1 cellular context compared by ENCODE assay signal in the genomic region with DNA sequence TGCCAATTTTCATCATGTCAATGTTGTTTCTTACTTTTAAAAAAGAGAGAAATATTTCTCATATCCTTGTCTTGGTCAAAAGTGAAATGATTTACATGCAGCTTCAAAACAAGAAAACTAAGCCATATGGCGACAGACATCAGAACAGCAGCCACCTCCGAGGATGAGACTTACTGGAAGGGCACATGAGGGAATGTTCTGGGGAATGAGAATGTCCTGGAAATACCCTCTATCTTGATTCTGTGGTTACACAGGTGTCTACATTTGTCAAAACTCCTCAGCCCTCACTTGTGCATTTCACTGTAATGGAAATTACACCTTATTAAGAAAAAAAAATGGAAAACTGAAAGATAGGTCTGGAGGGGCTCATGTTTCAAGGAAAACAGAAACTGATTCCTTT.
TF ChIP-seq lines count a peak whose summit lies in the region.

No MANE protein-coding gene starts in this region.

TF ChIP-seq in IMR-90, 13 proteins besides CTCF, POLR2A, EP300 and RAD21:
- TF ChIP-seq, protein P1, sequence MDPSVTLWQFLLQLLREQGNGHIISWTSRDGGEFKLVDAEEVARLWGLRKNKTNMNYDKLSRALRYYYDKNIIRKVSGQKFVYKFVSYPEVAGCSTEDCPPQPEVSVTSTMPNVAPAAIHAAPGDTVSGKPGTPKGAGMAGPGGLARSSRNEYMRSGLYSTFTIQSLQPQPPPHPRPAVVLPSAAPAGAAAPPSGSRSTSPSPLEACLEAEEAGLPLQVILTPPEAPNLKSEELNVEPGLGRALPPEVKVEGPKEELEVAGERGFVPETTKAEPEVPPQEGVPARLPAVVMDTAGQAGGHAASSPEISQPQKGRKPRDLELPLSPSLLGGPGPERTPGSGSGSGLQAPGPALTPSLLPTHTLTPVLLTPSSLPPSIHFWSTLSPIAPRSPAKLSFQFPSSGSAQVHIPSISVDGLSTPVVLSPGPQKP (IDR thresholded peaks at IDR 0.05; ENCODE audit: borderline replicate concordance, low read depth, low read length), result no peak
- no peak for TF ChIP-seq NFE2L2 (IDR thresholded peaks at IDR 0.05; ENCODE audit: low read depth, low read length)
- no peak for TF ChIP-seq BHLHE40 (IDR thresholded peaks at IDR 0.05; ENCODE audit: low read depth, low read length)
- no peak for TF ChIP-seq MXI1 (IDR thresholded peaks at IDR 0.05; ENCODE audit: borderline replicate concordance, low read depth, low read length)
- no peak for TF ChIP-seq FOS (IDR thresholded peaks at IDR 0.05; ENCODE audit: low read depth, low read length)
- TF ChIP-seq CEBPB (IDR thresholded peaks at IDR 0.05; ENCODE audit: low read depth, low read length), result no peak
- TF ChIP-seq, protein P2, sequence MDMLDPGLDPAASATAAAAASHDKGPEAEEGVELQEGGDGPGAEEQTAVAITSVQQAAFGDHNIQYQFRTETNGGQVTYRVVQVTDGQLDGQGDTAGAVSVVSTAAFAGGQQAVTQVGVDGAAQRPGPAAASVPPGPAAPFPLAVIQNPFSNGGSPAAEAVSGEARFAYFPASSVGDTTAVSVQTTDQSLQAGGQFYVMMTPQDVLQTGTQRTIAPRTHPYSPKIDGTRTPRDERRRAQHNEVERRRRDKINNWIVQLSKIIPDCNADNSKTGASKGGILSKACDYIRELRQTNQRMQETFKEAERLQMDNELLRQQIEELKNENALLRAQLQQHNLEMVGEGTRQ (IDR thresholded peaks at IDR 0.05; ENCODE audit: low read depth, low read length), result no peak
- TF ChIP-seq CHD1 (IDR thresholded peaks at IDR 0.05; ENCODE audit: low read depth, low read length), result no peak
- TF ChIP-seq MAFK (IDR thresholded peaks at IDR 0.05; ENCODE audit: low read depth, low read length), result no peak
- TF ChIP-seq SMC3 (IDR thresholded peaks at IDR 0.05; ENCODE audit: low read depth, low read length), result no peak
